Comparison of ENCODE assay signal across 1 cellular context in genomic region chr2:148136441-148136840, GRCh38.
TF ChIP-seq lines count a peak whose summit lies in the region.

No MANE protein-coding gene starts in this region.

TF ChIP-seq in GM23338, 12 proteins besides CTCF, POLR2A, EP300 and RAD21 (continued from another document):
- TF ChIP-seq ZNF462 (CRISPR knock-in tag; IDR thresholded peaks at IDR 0.05) (no peak), ZNF114 (CRISPR knock-in tag; IDR thresholded peaks at IDR 0.05) (no peak), NANOG (IDR thresholded peaks at IDR 0.05; ENCODE audit: borderline replicate concordance) (no peak), EZH2 (IDR thresholded peaks at IDR 0.05; ENCODE audit: low read depth, unreplicated experiment) (no peak), ZNF331 (CRISPR knock-in tag; IDR thresholded peaks at IDR 0.05; ENCODE audit: low read depth) (no peak), JUNB (IDR thresholded peaks at IDR 0.05; ENCODE audit: unreplicated experiment) (no peak), CREB1 (CRISPR knock-in tag; IDR thresholded peaks at IDR 0.05; ENCODE audit: low read depth) (no peak), REST (IDR thresholded peaks at IDR 0.05; ENCODE audit: unreplicated experiment) (no peak)
